Comparison of ENCODE assay signal across 11 cellular contexts in genomic region chr11:67631427-67631826, GRCh38. TPM values are rescaled to one million over a fixed set of nuclear protein-coding genes. Genes with fewer than 3 reads are reported as not detected.
A peak's percentile ranks its signal among the peaks of the same experiment; 100 is the strongest.
DNase-seq lines count a peak whose midpoint lies in the region; ATAC-seq, FAIRE-seq and TF ChIP-seq lines count a peak whose summit lies in the region.
"Had no signal": no experiment of that assay in that cellular context is flagged by ENCODE, and none has a peak within 500 bp of the region (broad histone marks: within the 10 kb centered on the region; RNA-seq: fewer than 3 reads in every experiment).

No MANE protein-coding gene starts in this region.

- dilution Hi-C loops in mammary epithelial cell (cut with HindIII; ENCODE audit: low sequenced_read_pairs) = no loop called here

- ATAC-seq in K562 (no peak), upper lobe of right lung (no peak)
- ATAC-seq: gastrocnemius medialis had no signal

- H3K36me3 ChIP-seq in mammary epithelial cell (ENCODE audit: insufficient read depth, low read length) (no peaks in the 10 kb centered on the region), K562 (ENCODE audit: control insufficient read depth, insufficient read depth, low read length) (peaks cover 15% of the 10 kb centered on the region; the same call in 1 of the 3 replicates), mucosa of stomach (ENCODE audit: control insufficient read depth, insufficient read depth, low read length) (no peaks in the 10 kb centered on the region), upper lobe of right lung (no peaks in the 10 kb centered on the region)
- H3K36me3 ChIP-seq: gastrocnemius medialis, vagina had no signal

- H3K4me3 Mint-ChIP-seq in MCF 10A (ENCODE audit: unreplicated experiment) = peak overlapping the region; percentile 79

- peak overlapping the region; percentile 52 for H3K27ac Mint-ChIP-seq in MCF 10A (ENCODE audit: low read depth, unreplicated experiment)

- TF ChIP-seq EP300 in K562 (IDR thresholded peaks at IDR 0.05; ENCODE audit: low read length) = no peak

- no peak for TF ChIP-seq CTCF in MCF 10A (IDR thresholded peaks at IDR 0.05; ENCODE audit: unreplicated experiment)
- TF ChIP-seq CTCF in mammary epithelial cell (conservative IDR thresholded peaks at IDR 0.05 in 1 of 2, IDR thresholded peaks at IDR 0.05 in 1 of 2; ENCODE audit: extremely low read depth in 1 of 2, insufficient read depth in 1 of 2, low read depth in 1 of 2, low read length in 2 of 2) = no peak
- no peak for TF ChIP-seq CTCF in K562 (IDR thresholded peaks at IDR 0.05 in 2 of 3, conservative IDR thresholded peaks at IDR 0.05 in 1 of 3; ENCODE audit: insufficient read depth in 2 of 3, low read depth in 1 of 3, low read length in 3 of 3)
- TF ChIP-seq CTCF in upper lobe of right lung (IDR thresholded peaks at IDR 0.05) = no peak

- H4K20me1 ChIP-seq in mammary epithelial cell (ENCODE audit: insufficient read depth, low read length) = no peaks in the 10 kb centered on the region
- H4K20me1 ChIP-seq in K562 (replicated peaks; ENCODE audit: control insufficient read depth, insufficient read depth, low read length) = no peaks in the 10 kb centered on the region

- TF ChIP-seq RAD21 in K562 (CRISPR knock-in tag; conservative IDR thresholded peaks at IDR 0.05 in 1 of 2, IDR thresholded peaks at IDR 0.05 in 1 of 2) = no peak

- H3K4me1 ChIP-seq in mammary epithelial cell (ENCODE audit: insufficient read depth, low read length) = peaks cover 20% of the 10 kb centered on the region
- peaks cover 10 to 72% of the 10 kb centered on the region in 2 experiments for H3K4me1 ChIP-seq in K562 (replicated peaks in 1 of 2; ENCODE audit: control insufficient read depth in 2 of 2, insufficient read depth in 2 of 2, low read length in 2 of 2)
- H3K4me1 ChIP-seq in mucosa of stomach (ENCODE audit: control insufficient read depth, insufficient read depth, low read length) = peaks cover 47% of the 10 kb centered on the region
- peaks cover 6% of the 10 kb centered on the region for H3K4me1 ChIP-seq in upper lobe of right lung

- BruUV-seq in MCF 10A (replicated peaks; lab: Mats Ljungman, UMichigan) = no TSS peak
- BruUV-seq in mammary epithelial cell (replicated peaks; lab: Mats Ljungman, UMichigan) = no TSS peak
- no TSS peak for BruUV-seq in K562 (replicated peaks; lab: Mats Ljungman, UMichigan)

- H3K9me3 Mint-ChIP-seq in MCF 10A (ENCODE audit: unreplicated experiment) = no peaks in the 10 kb centered on the region

- no peak for FAIRE-seq in K562 (lab: Jason Lieb, UNC)

- H3K27me3 Mint-ChIP-seq in MCF 10A (ENCODE audit: insufficient read depth, unreplicated experiment) = no peaks in the 10 kb centered on the region

- H3K27ac ChIP-seq in mammary epithelial cell (ENCODE audit: insufficient read depth, low read depth, low read length) (no peak overlapping the region), K562 (ENCODE audit: extremely low read depth, low read depth, low read length) (no peak overlapping the region), upper lobe of right lung (no peak overlapping the region)

- H3K9ac ChIP-seq in mammary epithelial cell (ENCODE audit: insufficient read depth, low read length) = no peak overlapping the region
- peak overlapping the region; percentile 63 to 93; a peak in 3 of 4 replicates for H3K9ac ChIP-seq in K562 (ENCODE audit: insufficient read depth in 1 of 2, low read depth in 2 of 2, low read length in 2 of 2)
- H3K9ac ChIP-seq in mucosa of stomach (ENCODE audit: low read length) = peak overlapping the region; percentile 79

- H3K9me1 ChIP-seq in K562 (ENCODE audit: control insufficient read depth, insufficient read depth, low read length) = no peaks in the 10 kb centered on the region

- H3K9me3 ChIP-seq in mammary epithelial cell (replicated peaks; ENCODE audit: insufficient read depth, low read length) (no peaks in the 10 kb centered on the region), K562 (replicated peaks; ENCODE audit: control insufficient read depth, insufficient read depth, low read depth, low read length) (no peaks in the 10 kb centered on the region), mucosa of stomach (ENCODE audit: control insufficient read depth, low read length) (no peaks in the 10 kb centered on the region), upper lobe of right lung (no peaks in the 10 kb centered on the region)
- H3K9me3 ChIP-seq: gastrocnemius medialis, vagina had no signal

- DNase-seq in MCF 10A (ENCODE audit: unreplicated experiment) (no peak), mammary epithelial cell (no peak), K562 (ENCODE audit: extremely low read depth in 1 of 4, low spot score in 3 of 4) (no peak), upper lobe of right lung (peak; percentile 69), NCI-H510A treated with DMSO at 0.1 percent for 48 hours (lab: John Stamatoyannopoulos, UW) (no peak), NCI-H226 (no peak), NCI-H1436 (lab: John Stamatoyannopoulos, UW) (no peak)

- CTCF ChIA-PET in MCF 10A (lab: Yijun Ruan, JAX) (interaction anchor here (1.2 kb wide), 1 partner anchor 21 kb away, joined by 4 read pairs; no protein-coding TSS in a partner anchor), mammary epithelial cell (lab: Charles Lee; ENCODE audit: low non-redundant PET) (no interaction called here), K562 (lab: Yijun Ruan, JAX; ENCODE audit: low intra/inter-chr PET ratio) (no interaction called here)

- H3K36me3 Mint-ChIP-seq in MCF 10A (ENCODE audit: insufficient read depth, unreplicated experiment) = no peaks in the 10 kb centered on the region

- no peak overlapping the region for H2AFZ ChIP-seq in mammary epithelial cell (ENCODE audit: low read depth, low read length)
- no peak overlapping the region for H2AFZ ChIP-seq in K562 (ENCODE audit: low read depth, low read length)

- H3K4me2 ChIP-seq in mammary epithelial cell (ENCODE audit: insufficient read depth, low read depth, low read length) (no peak overlapping the region), K562 (ENCODE audit: insufficient read depth, low read length) (peak overlapping the region; percentile 93; the same call in 1 of the 2 replicates)

- TF ChIP-seq POLR2A in K562 (conservative IDR thresholded peaks at IDR 0.05) = no peak

- in situ Hi-C loops in mammary epithelial cell (cut with MboI; ENCODE audit: low sequenced_read_pairs in 2 of 2) (no loop called here), K562 (cut with MboI) (no loop called here)

- WGBS in mammary epithelial cell (ENCODE audit: low coverage, missing lambda C conversion rate) = 93% methylated on average over 3 of the region's 7 CpGs
- 65% methylated on average over 7 of the region's 7 CpGs for WGBS in K562 (ENCODE audit: insufficient coverage, low coverage, missing lambda C conversion rate)

- H3K79me2 ChIP-seq in mammary epithelial cell (ENCODE audit: insufficient read depth, low read length) (no peaks in the 10 kb centered on the region), K562 (ENCODE audit: control insufficient read depth, insufficient read depth, low read length) (no peaks in the 10 kb centered on the region)

- no peak overlapping the region for H3K4me3 ChIP-seq in mammary epithelial cell (replicated peaks in 1 of 3; ENCODE audit: insufficient read depth in 1 of 3, low read depth in 2 of 3, low read length in 3 of 3)
- no peak overlapping the region for H3K4me3 ChIP-seq in K562
- no peak overlapping the region for H3K4me3 ChIP-seq in mucosa of stomach (ENCODE audit: low read length)
- no peak overlapping the region for H3K4me3 ChIP-seq in upper lobe of right lung

- intact Hi-C loops in MCF 10A (cut with micrococcal nuclease) (no loop called here), mammary epithelial cell (cut with micrococcal nuclease) (no loop called here), K562 (cut with micrococcal nuclease) (loop anchor here (5.0 kb wide), 1 partner anchor 66 kb away; no protein-coding TSS in a partner anchor), upper lobe of right lung (cut with DNase I) (loop anchor here (5.0 kb wide), 1 partner anchor 51 kb away; no protein-coding TSS in a partner anchor)

- no peaks in the 10 kb centered on the region for H3K27me3 ChIP-seq in mammary epithelial cell (ENCODE audit: insufficient read depth, low read length)
- no peaks in the 10 kb centered on the region for H3K27me3 ChIP-seq in K562 (ENCODE audit: control insufficient read depth in 2 of 2, insufficient read depth in 2 of 2, low read length in 2 of 2)
- no peaks in the 10 kb centered on the region for H3K27me3 ChIP-seq in mucosa of stomach (ENCODE audit: control insufficient read depth, insufficient read depth, low read length)
- H3K27me3 ChIP-seq in upper lobe of right lung = no peaks in the 10 kb centered on the region
- H3K27me3 ChIP-seq: gastrocnemius medialis, vagina had no signal

- no peaks in the 10 kb centered on the region for H3K4me1 Mint-ChIP-seq in MCF 10A (ENCODE audit: insufficient read depth, unreplicated experiment)

- POLR2A ChIA-PET in MCF 10A (lab: Yijun Ruan, JAX) (no interaction called here), K562 (lab: Yijun Ruan, JAX) (interaction anchor here (0.6 to 1.1 kb wide), 4 partner anchors 21 to 45 kb away, joined by 3 to 4 read pairs (median 3); no protein-coding TSS in a partner anchor)

RNA-seq across cellular contexts. Expression of gene NUDT8, which starts 1.7 kb away (rescaled TPM):
- total RNA-seq in MCF 10A (2022) (3.6 and 6.9 TPM in 2 replicates), mammary epithelial cell (10 to 100 TPM in 1 of 2 donors, 1 to 10 TPM in 1; 4.2 to 13.4 TPM), K562 (2014; rRNA removed) (23.8 and 36.3 TPM in 2 replicates), K562 (2014; rRNA removed; fragmentation: Illumina TruSeq; extraction: Trizol) (1.5 and 2.0 TPM in 2 replicates), K562 (2015; rRNA removed; fragmentation: Illumina TruSeq; extraction: Trizol) (6.2 and 6.6 TPM in 2 replicates), K562 (2021) (26.7 and 27.8 TPM in 2 replicates), upper lobe of right lung (12.2 TPM)
- polyA plus RNA-seq in mammary epithelial cell (4.8 TPM), K562 (2011; rRNA removed) (4.3 and 6.2 TPM in 2 replicates), K562 (2014; fragmentation: Illumina TruSeq; extraction: Trizol) (5.0 and 14.0 TPM in 2 replicates), K562 (2014; fragmentation: Nextera tagmentation; extraction: Ambion mirVana) (under 1 TPM; 0.23 to 0.85 TPM), K562 (2014; rRNA removed) (21.7 and 27.2 TPM in 2 replicates)
- polyA minus RNA-seq in mammary epithelial cell = not detected
- total RNA-seq in K562 (2011; cell fraction: chromatin; rRNA removed; ENCODE audit: low replicate concordance) = 2.8 and 15.1 TPM in 2 replicates
- 22.0 and 23.0 TPM in 2 replicates for total RNA-seq in K562 (2011; cell fraction: nucleolus; rRNA removed)
- total RNA-seq in K562 (2011; cell fraction: nucleoplasm; rRNA removed) = 9.8 and 13.5 TPM in 2 replicates
- polyA plus RNA-seq in K562 (2011; cell fraction: cytosol; rRNA removed) = 11.0 and 34.8 TPM in 2 replicates
- 27.2 and 46.8 TPM in 2 replicates for polyA plus RNA-seq in K562 (2011; cell fraction: nucleus; rRNA removed)
- 20.9 and 25.8 TPM in 2 replicates for polyA plus RNA-seq in K562 (2012)
- polyA minus RNA-seq in K562 (2011; rRNA and poly(A)+ RNA removed) = 0.72 and 1.2 TPM in 2 replicates
- polyA minus RNA-seq in K562 (2011; cell fraction: cytosol; rRNA and poly(A)+ RNA removed) = 5.7 and 7.1 TPM in 2 replicates
- polyA minus RNA-seq in K562 (2011; cell fraction: nucleus; rRNA and poly(A)+ RNA removed) = 11.9 and 15.1 TPM in 2 replicates

RNA-seq across cellular contexts. Expression of gene TBX10, which starts 8.1 kb away (rescaled TPM):
- total RNA-seq in MCF 10A (2022) = not detected in 2 replicates
- total RNA-seq in mammary epithelial cell = not detected
- not detected for polyA plus RNA-seq in mammary epithelial cell
- polyA minus RNA-seq in mammary epithelial cell = not detected
- total RNA-seq in K562 (2011; cell fraction: chromatin; rRNA removed; ENCODE audit: low replicate concordance) = not detected in 2 replicates
- not detected in 2 replicates for total RNA-seq in K562 (2011; cell fraction: nucleolus; rRNA removed)
- total RNA-seq in K562 (2011; cell fraction: nucleoplasm; rRNA removed) = not detected in 2 replicates
- total RNA-seq in K562 (2014; rRNA removed) = not detected in 2 replicates
- total RNA-seq in K562 (2014; rRNA removed; fragmentation: Illumina TruSeq; extraction: Trizol) = not detected in 2 replicates
- not detected in 2 replicates for total RNA-seq in K562 (2015; rRNA removed; fragmentation: Illumina TruSeq; extraction: Trizol)
- not detected in 2 replicates for total RNA-seq in K562 (2021)
- not detected in 2 replicates for polyA plus RNA-seq in K562 (2011; rRNA removed)
- polyA plus RNA-seq in K562 (2011; cell fraction: cytosol; rRNA removed) = not detected in 2 replicates
- polyA plus RNA-seq in K562 (2011; cell fraction: nucleus; rRNA removed) = not detected in 2 replicates
- 0.14 and 0.18 TPM in 2 replicates for polyA plus RNA-seq in K562 (2012)
- polyA plus RNA-seq in K562 (2014; fragmentation: Illumina TruSeq; extraction: Trizol) = not detected in 2 replicates
- not detected for polyA plus RNA-seq in K562 (2014; fragmentation: Nextera tagmentation; extraction: Ambion mirVana)
- polyA plus RNA-seq in K562 (2014; rRNA removed) = not detected in 2 replicates
- polyA minus RNA-seq in K562 (2011; rRNA and poly(A)+ RNA removed) = not detected in 2 replicates
- not detected in 2 replicates for polyA minus RNA-seq in K562 (2011; cell fraction: cytosol; rRNA and poly(A)+ RNA removed)
- not detected in 2 replicates for polyA minus RNA-seq in K562 (2011; cell fraction: nucleus; rRNA and poly(A)+ RNA removed)
- total RNA-seq in upper lobe of right lung = not detected
- total RNA-seq: gastrocnemius medialis, vagina had no signal
- polyA plus RNA-seq: BJ had no signal

RNA-seq across cellular contexts. Expression of gene ACY3, which starts 19.1 kb away (rescaled TPM):
- not detected in 2 replicates for total RNA-seq in MCF 10A (2022)
- total RNA-seq in mammary epithelial cell = under 1 TPM in 1 of 2 donors, not detected in 1; 0.24 TPM
- 0.08 TPM for polyA plus RNA-seq in mammary epithelial cell
- polyA minus RNA-seq in mammary epithelial cell = not detected
- total RNA-seq in K562 (2011; cell fraction: chromatin; rRNA removed; ENCODE audit: low replicate concordance) = not detected in 2 replicates
- total RNA-seq in K562 (2011; cell fraction: nucleolus; rRNA removed) = not detected in 2 replicates
- not detected in 2 replicates for total RNA-seq in K562 (2011; cell fraction: nucleoplasm; rRNA removed)
- not detected in 2 replicates for total RNA-seq in K562 (2014; rRNA removed)
- not detected in 2 replicates for total RNA-seq in K562 (2014; rRNA removed; fragmentation: Illumina TruSeq; extraction: Trizol)
- not detected in 2 replicates for total RNA-seq in K562 (2015; rRNA removed; fragmentation: Illumina TruSeq; extraction: Trizol)
- total RNA-seq in K562 (2021) = not detected in 2 replicates
- not detected in 2 replicates for polyA plus RNA-seq in K562 (2011; rRNA removed)
- not detected in 2 replicates for polyA plus RNA-seq in K562 (2011; cell fraction: cytosol; rRNA removed)
- not detected in 2 replicates for polyA plus RNA-seq in K562 (2011; cell fraction: nucleus; rRNA removed)
- not detected in 2 replicates for polyA plus RNA-seq in K562 (2012)
- polyA plus RNA-seq in K562 (2014; fragmentation: Illumina TruSeq; extraction: Trizol) = not detected in 2 replicates
- not detected for polyA plus RNA-seq in K562 (2014; fragmentation: Nextera tagmentation; extraction: Ambion mirVana)
- not detected in 2 replicates for polyA plus RNA-seq in K562 (2014; rRNA removed)
- polyA minus RNA-seq in K562 (2011; rRNA and poly(A)+ RNA removed) = not detected in 2 replicates
- not detected in 2 replicates for polyA minus RNA-seq in K562 (2011; cell fraction: cytosol; rRNA and poly(A)+ RNA removed)
- not detected in 2 replicates for polyA minus RNA-seq in K562 (2011; cell fraction: nucleus; rRNA and poly(A)+ RNA removed)
- total RNA-seq in upper lobe of right lung = 0.32 TPM
- total RNA-seq: gastrocnemius medialis, vagina had no signal
- polyA plus RNA-seq: BJ had no signal

RNA-seq across cellular contexts. Expression of gene NDUFV1, which starts 24.7 kb away (rescaled TPM):
- 158 and 223 TPM in 2 replicates for total RNA-seq in MCF 10A (2022)
- total RNA-seq in mammary epithelial cell = 100 to 1,000 TPM; 144 to 163 TPM
- 125 TPM for polyA plus RNA-seq in mammary epithelial cell
- polyA minus RNA-seq in mammary epithelial cell = 72.1 TPM
- total RNA-seq in K562 (2011; cell fraction: chromatin; rRNA removed; ENCODE audit: low replicate concordance) = 348 and 937 TPM in 2 replicates
- total RNA-seq in K562 (2011; cell fraction: nucleolus; rRNA removed) = 683 and 713 TPM in 2 replicates
- total RNA-seq in K562 (2011; cell fraction: nucleoplasm; rRNA removed) = 505 and 528 TPM in 2 replicates
- 408 and 468 TPM in 2 replicates for total RNA-seq in K562 (2014; rRNA removed)
- total RNA-seq in K562 (2014; rRNA removed; fragmentation: Illumina TruSeq; extraction: Trizol) = 111 and 135 TPM in 2 replicates
- total RNA-seq in K562 (2015; rRNA removed; fragmentation: Illumina TruSeq; extraction: Trizol) = 242 and 251 TPM in 2 replicates
- 404 and 408 TPM in 2 replicates for total RNA-seq in K562 (2021)
- 172 and 261 TPM in 2 replicates for polyA plus RNA-seq in K562 (2011; rRNA removed)
- polyA plus RNA-seq in K562 (2011; cell fraction: cytosol; rRNA removed) = 251 and 329 TPM in 2 replicates
- polyA plus RNA-seq in K562 (2011; cell fraction: nucleus; rRNA removed) = 669 and 851 TPM in 2 replicates
- polyA plus RNA-seq in K562 (2012) = 286 and 337 TPM in 2 replicates
- 209 and 273 TPM in 2 replicates for polyA plus RNA-seq in K562 (2014; fragmentation: Illumina TruSeq; extraction: Trizol)
- 10 to 100 TPM; 10.8 to 32.9 TPM for polyA plus RNA-seq in K562 (2014; fragmentation: Nextera tagmentation; extraction: Ambion mirVana)
- polyA plus RNA-seq in K562 (2014; rRNA removed) = 423 and 426 TPM in 2 replicates
- 81.2 and 91.3 TPM in 2 replicates for polyA minus RNA-seq in K562 (2011; rRNA and poly(A)+ RNA removed)
- 141 and 202 TPM in 2 replicates for polyA minus RNA-seq in K562 (2011; cell fraction: cytosol; rRNA and poly(A)+ RNA removed)
- 134 and 170 TPM in 2 replicates for polyA minus RNA-seq in K562 (2011; cell fraction: nucleus; rRNA and poly(A)+ RNA removed)
- 141 TPM for total RNA-seq in upper lobe of right lung

RNA-seq across cellular contexts. Expression of gene ALDH3B2, which starts 43.0 kb away (rescaled TPM):
- total RNA-seq in MCF 10A (2022) = not detected in 2 replicates
- 1 to 10 TPM in 1 of 2 donors, under 1 TPM in 1; 0.17 to 1.1 TPM for total RNA-seq in mammary epithelial cell
- polyA plus RNA-seq in mammary epithelial cell = 0.65 TPM
- polyA minus RNA-seq in mammary epithelial cell = not detected
- not detected in 2 replicates for total RNA-seq in K562 (2011; cell fraction: chromatin; rRNA removed; ENCODE audit: low replicate concordance)
- total RNA-seq in K562 (2011; cell fraction: nucleolus; rRNA removed) = not detected in 2 replicates
- total RNA-seq in K562 (2011; cell fraction: nucleoplasm; rRNA removed) = not detected in 2 replicates
- total RNA-seq in K562 (2014; rRNA removed) = not detected in 2 replicates
- not detected in 2 replicates for total RNA-seq in K562 (2014; rRNA removed; fragmentation: Illumina TruSeq; extraction: Trizol)
- not detected in 2 replicates for total RNA-seq in K562 (2015; rRNA removed; fragmentation: Illumina TruSeq; extraction: Trizol)
- not detected in 2 replicates for total RNA-seq in K562 (2021)
- not detected in 2 replicates for polyA plus RNA-seq in K562 (2011; rRNA removed)
- polyA plus RNA-seq in K562 (2011; cell fraction: cytosol; rRNA removed) = not detected in 2 replicates
- not detected in 2 replicates for polyA plus RNA-seq in K562 (2011; cell fraction: nucleus; rRNA removed)
- polyA plus RNA-seq in K562 (2012) = not detected in 2 replicates
- polyA plus RNA-seq in K562 (2014; fragmentation: Illumina TruSeq; extraction: Trizol) = not detected in 2 replicates
- polyA plus RNA-seq in K562 (2014; fragmentation: Nextera tagmentation; extraction: Ambion mirVana) = not detected
- polyA plus RNA-seq in K562 (2014; rRNA removed) = not detected in 2 replicates
- not detected in 2 replicates for polyA minus RNA-seq in K562 (2011; rRNA and poly(A)+ RNA removed)
- polyA minus RNA-seq in K562 (2011; cell fraction: cytosol; rRNA and poly(A)+ RNA removed) = not detected in 2 replicates
- not detected in 2 replicates for polyA minus RNA-seq in K562 (2011; cell fraction: nucleus; rRNA and poly(A)+ RNA removed)
- 1.3 TPM for total RNA-seq in upper lobe of right lung
- total RNA-seq: gastrocnemius medialis had no signal
- polyA plus RNA-seq: BJ had no signal

Comparison
In these comparisons a context has a peak if more than half of its experiments do, and no peak if none do; other contexts are left out.
1. intact Hi-C loops: an anchor here in K562 (5.0 kb wide) and upper lobe of right lung (5.0 kb wide); none called in MCF 10A and mammary epithelial cell.